Comparison of ENCODE assay signal across 39 cellular contexts in the genomic region with DNA sequence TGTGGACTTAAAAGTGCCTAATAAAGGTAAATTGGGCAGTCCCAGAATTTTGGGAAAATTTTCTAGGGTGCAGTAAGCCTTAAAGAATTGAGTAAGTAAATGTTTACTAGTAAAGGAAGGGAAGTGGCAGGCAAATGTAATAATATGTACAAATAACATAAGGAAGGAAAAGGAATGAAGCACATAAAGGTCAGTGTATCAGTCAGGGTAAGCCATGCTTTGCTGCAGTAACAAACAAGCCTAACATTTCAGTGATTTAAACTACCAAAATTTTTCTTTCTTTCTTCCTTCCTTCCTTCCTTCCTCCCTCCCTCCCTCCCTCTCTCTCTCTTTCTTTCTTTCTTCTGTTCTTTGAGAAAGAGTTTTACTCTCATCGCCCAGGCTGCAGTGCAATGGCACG.
"Had no signal": no experiment of that assay in that cellular context is flagged by ENCODE, and none has a peak within 500 bp of the region (broad histone marks: within the 10 kb centered on the region; RNA-seq: fewer than 3 reads in every experiment).

No MANE protein-coding gene starts in this region.

- ATAC-seq: activated naive CD4-positive, alpha-beta T cell treated with anti-CD3 and anti-CD28 coated beads, Interleukin-2, amount 50 U/mL, for 72 hours; activated naive CD8-positive, alpha-beta T cell treated with anti-CD3 and anti-CD28 coated beads, Interleukin-2, amount 50 U/mL, for 24 hours; activated T-cell treated with anti-CD3 and anti-CD28 coated beads, Interleukin-2, amount 50 U/mL, for 4 hours; activated T-cell treated with anti-CD3 and anti-CD28 coated beads, Interleukin-2, amount 50 U/mL, for 72 hours; activated T-helper 17 cell treated with anti-CD3 and anti-CD28 coated beads, Interleukin-2, amount 50 U/mL, for 72 hours; body of pancreas had no signal

- H3K36me3 Mint-ChIP-seq: activated naive CD4-positive, alpha-beta T cell treated with anti-CD3 and anti-CD28 coated beads, Interleukin-2, amount 10 ng/mL, durations not matched to agents 7 days and 5 days; activated naive CD4-positive, alpha-beta T cell treated with anti-CD3 and anti-CD28 coated beads, Interleukin-2, amount 50 U/mL, for 24 hours; activated naive CD4-positive, alpha-beta T cell treated with anti-CD3 and anti-CD28 coated beads, Interleukin-2, amount 50 U/mL, for 72 hours; activated naive CD8-positive, alpha-beta T cell; activated naive CD8-positive, alpha-beta T cell treated with anti-CD3 and anti-CD28 coated beads for 36 hours; activated naive CD8-positive, alpha-beta T cell treated with anti-CD3 and anti-CD28 coated beads, Interleukin-2, amount 10 ng/mL, durations not matched to agents 7 days and 5 days; brain had no signal

- H3K4me3 ChIP-seq: adrenal gland, ascending aorta, body of pancreas, breast epithelium, cardiac muscle cell had no signal

- H3K4me1 ChIP-seq: adrenal gland, ascending aorta, body of pancreas, breast epithelium had no signal

- H3K27ac Mint-ChIP-seq: activated naive CD4-positive, alpha-beta T cell treated with anti-CD3 and anti-CD28 coated beads, Interleukin-2, amount 10 ng/mL, durations not matched to agents 7 days and 5 days; activated naive CD4-positive, alpha-beta T cell treated with anti-CD3 and anti-CD28 coated beads, Interleukin-2, amount 50 U/mL, for 24 hours; activated naive CD4-positive, alpha-beta T cell treated with anti-CD3 and anti-CD28 coated beads, Interleukin-2, amount 50 U/mL, for 72 hours; activated naive CD8-positive, alpha-beta T cell; activated naive CD8-positive, alpha-beta T cell treated with anti-CD3 and anti-CD28 coated beads for 36 hours; activated naive CD8-positive, alpha-beta T cell treated with anti-CD3 and anti-CD28 coated beads, Interleukin-2, amount 10 ng/mL, durations not matched to agents 7 days and 5 days; activated naive CD8-positive, alpha-beta T cell treated with anti-CD3 and anti-CD28 coated beads, Interleukin-2, amount 50 U/mL, for 24 hours; activated T-cell treated with anti-CD3 and anti-CD28 coated beads, Interleukin-2, amount 50 U/mL, for 24 hours; activated T-cell treated with anti-CD3 and anti-CD28 coated beads, Interleukin-2, amount 50 U/mL, for 72 hours; activated T-helper 1 cell treated with anti-CD3 and anti-CD28 coated beads, Interleukin-12 subunit alpha, Interleukin-12 subunit beta, Interleukin-2, Interleukin-4 antibody, amounts not matched to agents 30 ng/mL and 10 ng/mL and 1 ng/mL, durations not matched to agents 14 hours and 24 hours and 36 hours; activated T-helper 17 cell treated with anti-CD3 and anti-CD28 coated beads, Interleukin-2, amount 50 U/mL, for 72 hours; activated T-helper 2 cell treated with anti-CD3 and anti-CD28 coated beads, Interferon-gamma antibody, Interleukin-2, Interleukin-4, amounts not matched to agents 10 μg/mL and 5 μg/mL and 100 μg/mL, durations not matched to agents 14 hours and 24 hours and 36 hours; brain had no signal

- H3K27me3 Mint-ChIP-seq: activated naive CD4-positive, alpha-beta T cell treated with anti-CD3 and anti-CD28 coated beads, Interleukin-2, amount 10 ng/mL, durations not matched to agents 7 days and 5 days; activated naive CD8-positive, alpha-beta T cell; activated naive CD8-positive, alpha-beta T cell treated with anti-CD3 and anti-CD28 coated beads for 36 hours; activated naive CD8-positive, alpha-beta T cell treated with anti-CD3 and anti-CD28 coated beads, Interleukin-2, amount 10 ng/mL, durations not matched to agents 7 days and 5 days; activated naive CD8-positive, alpha-beta T cell treated with anti-CD3 and anti-CD28 coated beads, Interleukin-2, amount 50 U/mL, for 24 hours; activated T-cell treated with anti-CD3 and anti-CD28 coated beads, Interleukin-2, amount 50 U/mL, for 24 hours; central memory CD8-positive, alpha-beta T cell had no signal

- H3K36me3 ChIP-seq: adrenal gland, ascending aorta, brain microvascular endothelial cell, breast epithelium, cardiac muscle cell had no signal

- H3K27me3 ChIP-seq: adrenal gland, ascending aorta, body of pancreas, brain microvascular endothelial cell, breast epithelium, cardiac muscle cell had no signal

- DNase-seq: activated effector memory CD4-positive, alpha-beta T cell treated with anti-CD3 and anti-CD28 coated beads, Interleukin-2, amount 50 U/mL, for 16 hours; activated effector memory CD4-positive, alpha-beta T cell treated with Interleukin-2 at 50 U/mL for 16 hours; activated gamma-delta T cell; activated gamma-delta T cell treated with Interleukin-2 at 50 U/mL for 16 hours; activated naive CD4-positive, alpha-beta T cell; activated naive CD4-positive, alpha-beta T cell treated with anti-CD3 and anti-CD28 coated beads, Interleukin-2, amount 10 ng/mL, durations not matched to agents 7 days and 5 days; activated naive CD4-positive, alpha-beta T cell treated with anti-CD3 and anti-CD28 coated beads, Interleukin-2, amount 50 U/mL, for 16 hours; activated naive CD4-positive, alpha-beta T cell treated with Interleukin-2 at 50 U/mL for 16 hours; activated naive CD8-positive, alpha-beta T cell treated with anti-CD3 and anti-CD28 coated beads for 36 hours; activated naive CD8-positive, alpha-beta T cell treated with anti-CD3 and anti-CD28 coated beads, Interleukin-2, amount 10 ng/mL, durations not matched to agents 7 days and 5 days; activated naive CD8-positive, alpha-beta T cell treated with anti-CD3 and anti-CD28 coated beads, Interleukin-2, amount 50 U/mL, for 24 hours; activated T-cell treated with anti-CD3 and anti-CD28 coated beads, Interleukin-2, amount 50 U/mL, for 1 hour; activated T-cell treated with anti-CD3 and anti-CD28 coated beads, Interleukin-2, amount 50 U/mL, for 24 hours; activated T-cell treated with anti-CD3 and anti-CD28 coated beads, Interleukin-2, amount 50 U/mL, for 4 hours; activated T-cell treated with anti-CD3 and anti-CD28 coated beads, Interleukin-2, amount 50 U/mL, for 48 hours; activated T-cell treated with anti-CD3 and anti-CD28 coated beads, Interleukin-2, amount 50 U/mL, for 72 hours; adrenal gland; amniotic stem cell; amygdala; anterior cingulate cortex; aorta; body of pancreas; brain microvascular endothelial cell; caudate nucleus; central memory CD4-positive, alpha-beta T cell; cerebellar nuclear complex had no signal

- H3K4me1 Mint-ChIP-seq: activated naive CD4-positive, alpha-beta T cell treated with anti-CD3 and anti-CD28 coated beads, Interleukin-2, amount 10 ng/mL, durations not matched to agents 7 days and 5 days; activated naive CD4-positive, alpha-beta T cell treated with anti-CD3 and anti-CD28 coated beads, Interleukin-2, amount 50 U/mL, for 24 hours; activated naive CD8-positive, alpha-beta T cell treated with anti-CD3 and anti-CD28 coated beads for 36 hours; activated naive CD8-positive, alpha-beta T cell treated with anti-CD3 and anti-CD28 coated beads, Interleukin-2, amount 10 ng/mL, durations not matched to agents 7 days and 5 days; activated naive CD8-positive, alpha-beta T cell treated with anti-CD3 and anti-CD28 coated beads, Interleukin-2, amount 50 U/mL, for 24 hours; activated T-helper 17 cell treated with anti-CD3 and anti-CD28 coated beads, Interleukin-2, amount 50 U/mL, for 72 hours; brain; central memory CD8-positive, alpha-beta T cell had no signal

- FAIRE-seq: astrocyte, bronchial epithelial cell had no signal

- H3K4me3 Mint-ChIP-seq: activated naive CD4-positive, alpha-beta T cell treated with anti-CD3 and anti-CD28 coated beads, Interleukin-2, amount 10 ng/mL, durations not matched to agents 7 days and 5 days; activated naive CD4-positive, alpha-beta T cell treated with anti-CD3 and anti-CD28 coated beads, Interleukin-2, amount 50 U/mL, for 24 hours; activated naive CD8-positive, alpha-beta T cell; activated naive CD8-positive, alpha-beta T cell treated with anti-CD3 and anti-CD28 coated beads for 36 hours; activated naive CD8-positive, alpha-beta T cell treated with anti-CD3 and anti-CD28 coated beads, Interleukin-2, amount 10 ng/mL, durations not matched to agents 7 days and 5 days; activated naive CD8-positive, alpha-beta T cell treated with anti-CD3 and anti-CD28 coated beads, Interleukin-2, amount 50 U/mL, for 24 hours; activated T-cell treated with anti-CD3 and anti-CD28 coated beads, Interleukin-2, amount 50 U/mL, for 24 hours; activated T-cell treated with anti-CD3 and anti-CD28 coated beads, Interleukin-2, amount 50 U/mL, for 4 hours; activated T-cell treated with anti-CD3 and anti-CD28 coated beads, Interleukin-2, amount 50 U/mL, for 72 hours; activated T-helper 1 cell treated with anti-CD3 and anti-CD28 coated beads, Interleukin-12 subunit alpha, Interleukin-12 subunit beta, Interleukin-2, Interleukin-4 antibody, amounts not matched to agents 30 ng/mL and 10 ng/mL and 1 ng/mL, durations not matched to agents 14 hours and 24 hours and 36 hours; activated T-helper 17 cell treated with anti-CD3 and anti-CD28 coated beads, Interleukin-2, amount 50 U/mL, for 72 hours; brain; central memory CD8-positive, alpha-beta T cell had no signal

- H3K27ac ChIP-seq: adrenal gland, ascending aorta, body of pancreas, brain microvascular endothelial cell, breast epithelium, cardiac muscle cell had no signal

- H3K9me3 ChIP-seq: adrenal gland, ascending aorta, body of pancreas, breast epithelium had no signal

- H3K9me3 Mint-ChIP-seq: activated T-helper 1 cell treated with anti-CD3 and anti-CD28 coated beads, Interleukin-12 subunit alpha, Interleukin-12 subunit beta, Interleukin-2, Interleukin-4 antibody, amounts not matched to agents 30 ng/mL and 10 ng/mL and 1 ng/mL, durations not matched to agents 14 hours and 24 hours and 36 hours; brain; central memory CD8-positive, alpha-beta T cell had no signal
